ENCODE assay signal across 10 cellular contexts in genomic region chr11:11010624-11011127, GRCh38.
DNase-seq lines count a peak whose midpoint lies in the region; ATAC-seq, FAIRE-seq and TF ChIP-seq lines count a peak whose summit lies in the region.
"Had no signal": no experiment of that assay in that cellular context is flagged by ENCODE, and none has a peak within 500 bp of the region (broad histone marks: within the 10 kb centered on the region; RNA-seq: fewer than 3 reads in every experiment).

No MANE protein-coding gene starts in this region.

- DNase-seq in MCF 10A (ENCODE audit: unreplicated experiment) (peak; percentile 51), breast epithelium (ENCODE audit: low spot score in 2 of 2) (no peak), K562 (ENCODE audit: extremely low read depth in 1 of 4, low spot score in 3 of 4) (peak in 2 of 4 experiments; percentile 19 to 26), kidney (no peak), uterus (peak in 1 of 2 donors; percentile 18), glomerular visceral epithelial cell (ENCODE audit: extremely low spot score) (no peak), cerebellum (ENCODE audit: low spot score) (no peak), NCI-H1436 treated with DMSO at 0.1 percent for 48 hours (lab: John Stamatoyannopoulos, UW) (no peak)

- TF ChIP-seq CTCF in MCF 10A (IDR thresholded peaks at IDR 0.05; ENCODE audit: unreplicated experiment) (no peak), breast epithelium (IDR thresholded peaks at IDR 0.05) (peak in 1 of 3 donors; percentile 17), K562 (IDR thresholded peaks at IDR 0.05 in 2 of 3, conservative IDR thresholded peaks at IDR 0.05 in 1 of 3; ENCODE audit: insufficient read depth in 2 of 3, low read depth in 1 of 3, low read length in 3 of 3) (peak; percentile 42 to 56 (median 44); a peak in 5 of 6 replicates), kidney (IDR thresholded peaks at IDR 0.05; ENCODE audit: borderline replicate concordance, extremely low read depth, insufficient read depth) (peak; percentile 32), uterus (IDR thresholded peaks at IDR 0.05) (peak; percentile 11 to 25 (median 15))

- TF ChIP-seq POLR2A in breast epithelium (IDR thresholded peaks at IDR 0.05): no peak
- TF ChIP-seq POLR2A in K562 (conservative IDR thresholded peaks at IDR 0.05): no peak
- TF ChIP-seq POLR2A in uterus (IDR thresholded peaks at IDR 0.05): no peak

- BruUV-seq in MCF 10A (replicated peaks; lab: Mats Ljungman, UMichigan) (no TSS peak), K562 (replicated peaks; lab: Mats Ljungman, UMichigan) (no TSS peak)

- no peak overlapping the region for H3K9ac ChIP-seq in K562 (ENCODE audit: insufficient read depth in 1 of 2, low read depth in 2 of 2, low read length in 2 of 2)
- no peak overlapping the region for H3K9ac ChIP-seq in kidney (ENCODE audit: low read length in 2 of 2)

- no peak overlapping the region for H2AFZ ChIP-seq in K562 (ENCODE audit: low read depth, low read length)

- no peak overlapping the region for H3K4me3 ChIP-seq in breast epithelium
- no peak overlapping the region for H3K4me3 ChIP-seq in K562
- no peak overlapping the region for H3K4me3 ChIP-seq in kidney (ENCODE audit: low read length in 2 of 2)
- H3K4me3 ChIP-seq in uterus: no peak overlapping the region

- H3K4me1 ChIP-seq in breast epithelium: no peaks in the 10 kb centered on the region
- no peaks in the 10 kb centered on the region for H3K4me1 ChIP-seq in K562 (replicated peaks in 1 of 2; ENCODE audit: control insufficient read depth in 2 of 2, insufficient read depth in 2 of 2, low read length in 2 of 2)
- H3K4me1 ChIP-seq in kidney (ENCODE audit: control insufficient read depth in 1 of 2, insufficient read depth in 1 of 2, low read depth in 1 of 2, low read length in 2 of 2): no peaks in the 10 kb centered on the region
- H3K4me1 ChIP-seq in uterus: no peaks in the 10 kb centered on the region

- H3K4me1 Mint-ChIP-seq in MCF 10A (ENCODE audit: insufficient read depth, unreplicated experiment): peaks cover 7% of the 10 kb centered on the region
- H3K4me1 Mint-ChIP-seq: activated naive CD4-positive, alpha-beta T cell treated with anti-CD3 and anti-CD28 coated beads, Interleukin-2, amount 50 U/mL, for 24 hours had no signal

- no peak for TF ChIP-seq EP300 in K562 (IDR thresholded peaks at IDR 0.05; ENCODE audit: low read length)

- no peaks in the 10 kb centered on the region for H3K79me2 ChIP-seq in K562 (ENCODE audit: control insufficient read depth, insufficient read depth, low read length)

- no peaks in the 10 kb centered on the region for H4K20me1 ChIP-seq in K562 (replicated peaks; ENCODE audit: control insufficient read depth, insufficient read depth, low read length)

- FAIRE-seq in K562 (lab: Jason Lieb, UNC) (no peak), kidney (lab: Jason Lieb, UNC) (no peak)

- H3K9me3 ChIP-seq in breast epithelium (no peaks in the 10 kb centered on the region), K562 (replicated peaks; ENCODE audit: control insufficient read depth, insufficient read depth, low read depth, low read length) (no peaks in the 10 kb centered on the region), kidney (ENCODE audit: control insufficient read depth in 1 of 2, low read length in 2 of 2) (no peaks in the 10 kb centered on the region), uterus (no peaks in the 10 kb centered on the region)

- intact Hi-C loops in MCF 10A (cut with micrococcal nuclease) (no loop called here), breast epithelium (cut with DNase I; ENCODE audit: low total_unique reads) (loop anchor here (10.0 kb wide), 1 partner anchor 76 kb away; no protein-coding TSS in a partner anchor), K562 (cut with micrococcal nuclease) (no loop called here), kidney (cut with DNase I) (no loop called here), uterus (cut with DNase I; ENCODE audit: low total_unique reads) (no loop called here)

- no peak overlapping the region for H3K4me3 Mint-ChIP-seq in MCF 10A (ENCODE audit: unreplicated experiment)
- H3K4me3 Mint-ChIP-seq: activated naive CD4-positive, alpha-beta T cell treated with anti-CD3 and anti-CD28 coated beads, Interleukin-2, amount 50 U/mL, for 24 hours; CD4-positive, alpha-beta T cell had no signal

- H3K4me2 ChIP-seq in K562 (ENCODE audit: insufficient read depth, low read length): no peak overlapping the region

- peaks cover 21% of the 10 kb centered on the region for H3K27me3 Mint-ChIP-seq in MCF 10A (ENCODE audit: insufficient read depth, unreplicated experiment)

- H3K36me3 ChIP-seq in breast epithelium (no peaks in the 10 kb centered on the region), K562 (ENCODE audit: control insufficient read depth, insufficient read depth, low read length) (no peaks in the 10 kb centered on the region), kidney (ENCODE audit: control insufficient read depth in 1 of 2, insufficient read depth in 2 of 2, low read length in 2 of 2) (no peaks in the 10 kb centered on the region), uterus (no peaks in the 10 kb centered on the region)

- H3K9me1 ChIP-seq in K562 (ENCODE audit: control insufficient read depth, insufficient read depth, low read length): no peaks in the 10 kb centered on the region

- POLR2A ChIA-PET in MCF 10A (lab: Yijun Ruan, JAX): interaction anchor here (0.8 to 2.1 kb wide), 2 partner anchors 42 to 77 kb away, joined by 3 to 7 read pairs; no protein-coding TSS in a partner anchor
- POLR2A ChIA-PET in K562 (lab: Yijun Ruan, JAX): interaction anchor here (0.6 to 1.5 kb wide), 8 partner anchors 8 to 661 kb away, joined by 3 to 4 read pairs (median 3); no protein-coding TSS in a partner anchor

- TF ChIP-seq RAD21 in K562 (CRISPR knock-in tag; conservative IDR thresholded peaks at IDR 0.05 in 1 of 2, IDR thresholded peaks at IDR 0.05 in 1 of 2): peak; percentile 58 to 60

- no peaks in the 10 kb centered on the region for H3K36me3 Mint-ChIP-seq in MCF 10A (ENCODE audit: insufficient read depth, unreplicated experiment)
- H3K36me3 Mint-ChIP-seq: activated naive CD4-positive, alpha-beta T cell treated with anti-CD3 and anti-CD28 coated beads, Interleukin-2, amount 50 U/mL, for 24 hours had no signal

- H3K9me3 Mint-ChIP-seq in MCF 10A (ENCODE audit: unreplicated experiment): no peaks in the 10 kb centered on the region
- H3K9me3 Mint-ChIP-seq: activated naive CD4-positive, alpha-beta T cell treated with anti-CD3 and anti-CD28 coated beads, Interleukin-2, amount 50 U/mL, for 24 hours; CD4-positive, alpha-beta T cell had no signal

- peaks cover 0 to 6% of the 10 kb centered on the region in 2 donors for H3K27me3 ChIP-seq in breast epithelium
- peaks cover 5 to 21% of the 10 kb centered on the region in 2 experiments; a peak in 3 of 5 replicates for H3K27me3 ChIP-seq in K562 (ENCODE audit: control insufficient read depth in 2 of 2, insufficient read depth in 2 of 2, low read length in 2 of 2)
- H3K27me3 ChIP-seq in uterus: no peaks in the 10 kb centered on the region

- H3K27ac ChIP-seq in breast epithelium (no peak overlapping the region), K562 (ENCODE audit: extremely low read depth, low read depth, low read length) (no peak overlapping the region), kidney (ENCODE audit: low read depth in 2 of 2, low read length in 2 of 2) (no peak overlapping the region), uterus (no peak overlapping the region)

- CTCF ChIA-PET in MCF 10A (lab: Yijun Ruan, JAX) (interaction anchor here (0.6 to 3.1 kb wide), 9 partner anchors 9 to 254 kb away, joined by 3 to 12 read pairs (median 4); no protein-coding TSS in a partner anchor), K562 (lab: Yijun Ruan, JAX; ENCODE audit: low intra/inter-chr PET ratio) (interaction anchor here (0.8 to 1.7 kb wide), 3 partner anchors 77 to 252 kb away, joined by 4 to 6 read pairs (median 5); no protein-coding TSS in a partner anchor)

- H3K27ac Mint-ChIP-seq in MCF 10A (ENCODE audit: low read depth, unreplicated experiment): no peak overlapping the region
- H3K27ac Mint-ChIP-seq: activated naive CD4-positive, alpha-beta T cell treated with anti-CD3 and anti-CD28 coated beads, Interleukin-2, amount 50 U/mL, for 24 hours; CD4-positive, alpha-beta T cell had no signal

- 1% methylated on average over 7 of the region's 8 CpGs for WGBS in K562 (ENCODE audit: insufficient coverage, low coverage, missing lambda C conversion rate)

- peak; percentile 84 for ATAC-seq in K562

- in situ Hi-C loops in K562 (cut with MboI): no loop called here

TF ChIP-seq in K562, 482 proteins besides CTCF, POLR2A, EP300 and RAD21 (continues in another document):
- no peak for TF ChIP-seq IRF1 (CRISPR knock-in tag; IDR thresholded peaks at IDR 0.05; ENCODE audit: borderline replicate concordance)
- TF ChIP-seq RBM25 (IDR thresholded peaks at IDR 0.05; ENCODE audit: low read depth, low read length, severe bottlenecking): no peak
- TF ChIP-seq KDM1A (IDR thresholded peaks at IDR 0.05): peak; percentile 82
- no peak for TF ChIP-seq BCL6 (CRISPR knock-in tag; IDR thresholded peaks at IDR 0.05)
- TF ChIP-seq ILF3 (IDR thresholded peaks at IDR 0.05; ENCODE audit: borderline replicate concordance): no peak
- no peak for TF ChIP-seq STAG1 (CRISPR knock-in tag; IDR thresholded peaks at IDR 0.05; ENCODE audit: borderline replicate concordance)
- TF ChIP-seq HDAC6 (IDR thresholded peaks at IDR 0.05; ENCODE audit: low read depth, low read length): no peak
- TF ChIP-seq ARID3A (IDR thresholded peaks at IDR 0.05; ENCODE audit: borderline replicate concordance, low read depth, low read length): no peak
